In genomic region chr11:2290351-2290841, GRCh38 we compare ENCODE assay signal across 14 cellular contexts. TPM values are rescaled to one million over a fixed set of nuclear protein-coding genes. Genes with fewer than 3 reads are reported as not detected.
DNase-seq lines count a peak whose midpoint lies in the region; ATAC-seq and TF ChIP-seq lines count a peak whose summit lies in the region.
"Had no signal": no experiment of that assay in that cellular context is flagged by ENCODE, and none has a peak within 500 bp of the region (broad histone marks: within the 10 kb centered on the region; RNA-seq: fewer than 3 reads in every experiment).

No MANE protein-coding gene starts in this region.

- intact Hi-C loops in spleen (cut with DNase I; ENCODE audit: low total_unique reads), result no loop called here

- H3K27me3 Mint-ChIP-seq in glutamatergic neuron (ENCODE audit: unreplicated experiment), result peaks cover 9% of the 10 kb centered on the region

- TF ChIP-seq CTCF in glutamatergic neuron (IDR thresholded peaks at IDR 0.05; ENCODE audit: partially characterized antibody, unreplicated experiment) (no peak), spleen (IDR thresholded peaks at IDR 0.05 in 8 of 11, conservative IDR thresholded peaks at IDR 0.05 in 3 of 11) (no peak)

- H3K27me3 ChIP-seq in spleen (replicated peaks in 1 of 7), result peaks cover 0 to 4% (median 0%) of the 10 kb centered on the region in 7 donors

- no peak for ATAC-seq in HG02973 (IDR thresholded peaks at IDR 0.05; ENCODE audit: unreplicated experiment)

- H3K36me3 ChIP-seq in spleen, result no peaks in the 10 kb centered on the region
- H3K36me3 ChIP-seq: neural progenitor cell had no signal

- 45 to 70% (median 59%) methylated on average over 10 of the region's 10 CpGs for WGBS in spleen, 5 donors

- no peak overlapping the region for H3K27ac Mint-ChIP-seq in glutamatergic neuron (ENCODE audit: unreplicated experiment)
- H3K27ac Mint-ChIP-seq: dendritic cell treated with granulocyte-macrophage colony-stimulating factor and Interleukin-4, amounts not matched to agents 40 ng/mL and 50 ng/mL, for 4 days had no signal

- peaks cover 1% of the 10 kb centered on the region for H3K4me1 Mint-ChIP-seq in glutamatergic neuron (ENCODE audit: low read depth, unreplicated experiment)

- H3K9me3 ChIP-seq in spleen, result no peaks in the 10 kb centered on the region

- H3K36me3 Mint-ChIP-seq in glutamatergic neuron (ENCODE audit: unreplicated experiment), result no peaks in the 10 kb centered on the region
- H3K36me3 Mint-ChIP-seq: neural progenitor cell had no signal

- no peaks in the 10 kb centered on the region for H3K9me3 Mint-ChIP-seq in glutamatergic neuron (ENCODE audit: unreplicated experiment)
- H3K9me3 Mint-ChIP-seq: dendritic cell treated with granulocyte-macrophage colony-stimulating factor and Interleukin-4, amounts not matched to agents 40 ng/mL and 50 ng/mL, for 4 days; neural progenitor cell had no signal

- no peak overlapping the region for H3K4me3 Mint-ChIP-seq in glutamatergic neuron (ENCODE audit: unreplicated experiment)
- H3K4me3 Mint-ChIP-seq: dendritic cell treated with granulocyte-macrophage colony-stimulating factor and Interleukin-4, amounts not matched to agents 40 ng/mL and 50 ng/mL, for 4 days; neural progenitor cell had no signal

- H3K4me1 ChIP-seq in spleen, result peaks cover 0 to 32% (median 13%) of the 10 kb centered on the region in 6 donors
- H3K4me1 ChIP-seq: neural progenitor cell had no signal

- H3K4me3 ChIP-seq in spleen, result peak overlapping the region in 3 of 8 donors; percentile 14 to 56 (median 35)
- H3K4me3 ChIP-seq: neural progenitor cell had no signal

- DNase-seq in activated CD8-positive, alpha-beta memory T cell treated with anti-CD3 and anti-CD28 coated beads, Interleukin-2, amount 50 U/mL, for 48 hours, result peak; percentile 35
- no peak for DNase-seq in activated CD8-positive, alpha-beta memory T cell treated with anti-CD3 and anti-CD28 coated beads for 24 hours
- DNase-seq in NCI-H1092 (lab: John Stamatoyannopoulos, UW) (peak; percentile 65), glutamatergic neuron (peak; percentile 14), spleen (peak; percentile 74), SHP77 treated with DMSO at 0.1 percent for 48 hours (lab: John Stamatoyannopoulos, UW) (no peak), Ammon's horn (ENCODE audit: low spot score) (no peak)
- DNase-seq: activated T-cell treated with anti-CD3 and anti-CD28 coated beads, Interleukin-2, amount 50 U/mL, for 1 hour; NCI-H2227 treated with DMSO at 0.1 percent for 48 hours had no signal

- TF ChIP-seq POLR2A in spleen (IDR thresholded peaks at IDR 0.05), result no peak

- H3K27ac ChIP-seq in spleen, result peak overlapping the region; percentile 29 to 83 (median 64)
- H3K27ac ChIP-seq: neural progenitor cell had no signal

RNA-seq across cellular contexts. Expression of gene C11orf21, which starts 11.3 kb away (rescaled TPM):
- total RNA-seq in glutamatergic neuron (ENCODE audit: unreplicated experiment) (not detected), spleen (10 to 100 TPM; 10.6 to 24.9 (median 18.1) TPM)
- 10 to 100 TPM in 1 of 3 donors, 1 to 10 TPM in 2; 8.6 to 12.1 (median 8.9) TPM for polyA plus RNA-seq in spleen
- total RNA-seq: lung microvascular endothelial cell had no signal

RNA-seq across cellular contexts. Expression of gene TSPAN32, which starts 11.4 kb away (rescaled TPM):
- total RNA-seq in glutamatergic neuron (ENCODE audit: unreplicated experiment) (not detected), spleen (10 to 100 TPM; 10.6 to 21.0 (median 17.6) TPM)
- polyA plus RNA-seq in spleen, result 10 to 100 TPM; 11.2 to 21.8 (median 14.1) TPM
- total RNA-seq: lung microvascular endothelial cell had no signal

RNA-seq across cellular contexts. Expression of gene ASCL2, which starts 20.0 kb away (rescaled TPM):
- total RNA-seq in glutamatergic neuron (ENCODE audit: unreplicated experiment) (not detected), spleen (1 to 10 TPM; 1.9 to 3.0 (median 2.3) TPM)
- 1 to 10 TPM in 1 of 3 donors, under 1 TPM in 2; 0.68 to 1.3 (median 0.93) TPM for polyA plus RNA-seq in spleen
- polyA plus RNA-seq: aorta had no signal

Comparison
In these comparisons a context has a peak if more than half of its experiments do, and no peak if none do; other contexts are left out.
1. DNase-seq: peak in activated CD8-positive, alpha-beta memory T cell treated with anti-CD3 and anti-CD28 coated beads, Interleukin-2, amount 50 U/mL, for 48 hours (single experiment), NCI-H1092 (single experiment), glutamatergic neuron (single experiment) and spleen (single experiment); none in activated CD8-positive, alpha-beta memory T cell treated with anti-CD3 and anti-CD28 coated beads for 24 hours (single experiment), SHP77 treated with DMSO at 0.1 percent for 48 hours (single experiment) and Ammon's horn (single experiment).
2. RNA of gene C11orf21, which starts 11.3 kb away (total RNA-seq): 10.6 to 24.9 TPM in spleen; not detected in glutamatergic neuron (single experiment); every median in the first group is over 10 times any median in the second.
3. RNA of gene TSPAN32, which starts 11.4 kb away (total RNA-seq): 10.6 to 21.0 TPM in spleen; not detected in glutamatergic neuron (single experiment); every median in the first group is over 10 times any median in the second.